Comparison of ENCODE assay signal across 8 cellular contexts in the genomic region with DNA sequence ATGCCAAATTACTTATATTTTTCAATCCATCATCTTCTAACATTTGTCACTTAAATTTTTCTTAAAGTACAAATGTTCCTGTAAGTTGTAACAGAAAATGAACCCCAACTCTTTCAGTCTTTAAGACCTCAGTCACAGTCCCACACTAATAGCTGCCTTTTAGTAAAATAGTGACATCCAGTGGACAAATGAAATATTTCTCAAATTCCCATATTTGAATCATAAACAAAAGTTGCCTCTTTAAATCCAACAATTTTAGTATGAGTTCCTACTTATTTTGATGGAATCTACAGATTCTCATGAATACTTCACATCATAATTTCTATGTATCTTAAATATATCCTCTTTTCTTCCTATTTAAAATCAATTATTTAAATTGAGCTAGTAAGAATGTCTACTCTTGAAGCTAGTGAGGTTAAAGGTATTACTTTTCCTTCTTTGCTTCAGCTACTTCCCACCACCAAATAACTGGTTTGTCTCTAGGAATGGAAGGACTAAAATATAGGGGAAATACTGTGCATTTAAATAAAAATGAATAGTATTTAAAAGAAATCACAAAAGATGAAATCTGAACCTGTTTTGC. TPM values are rescaled to one million over a fixed set of nuclear protein-coding genes. Genes with fewer than 3 reads are reported as not detected.
A peak's percentile ranks its signal among the peaks of the same experiment; 100 is the strongest.
DNase-seq lines count a peak whose midpoint lies in the region; ATAC-seq and TF ChIP-seq lines count a peak whose summit lies in the region.

No MANE protein-coding gene starts in this region.

- H3K4me2 ChIP-seq in H9 (ENCODE audit: insufficient read depth, insufficient read length, low read length): no peak overlapping the region

- H3K9me3 ChIP-seq in H9 (ENCODE audit: control insufficient read depth, low read depth, low read length) (no peaks in the 10 kb centered on the region), body of pancreas (no peaks in the 10 kb centered on the region)

- H3K27ac Mint-ChIP-seq in H9: no peak overlapping the region

- TF ChIP-seq POLR2A in body of pancreas (IDR thresholded peaks at IDR 0.05): no peak

- H3T11ph ChIP-seq in H9 (ENCODE audit: low read length): no peak overlapping the region

- H3K4ac ChIP-seq in H9 (ENCODE audit: low read depth, low read length): no peak overlapping the region

- H3K36me3 ChIP-seq in body of pancreas (replicated peaks in 1 of 2; ENCODE audit: insufficient read depth in 1 of 2, low read depth in 2 of 2): peaks cover 0 to 19% of the 10 kb centered on the region in 2 donors

- H3K4me3 Mint-ChIP-seq in H9: no peak overlapping the region

- H3K9me3 Mint-ChIP-seq in H9: peaks cover 0 to 4% of the 10 kb centered on the region in 2 experiments; a peak in 1 of 5 replicates

- H3K27ac ChIP-seq in H9 (ENCODE audit: insufficient read length, low read depth, low read length) (no peak overlapping the region), body of pancreas (no peak overlapping the region)

- no peak overlapping the region for H2BK20ac ChIP-seq in H9 (ENCODE audit: low read depth, low read length, poor library complexity, severe bottlenecking)

- H3K56ac ChIP-seq in H9 (ENCODE audit: insufficient read length, low read depth, low read length): no peak overlapping the region

- H3K9ac ChIP-seq in H9 (ENCODE audit: extremely low read depth, insufficient read length, low read length): no peak overlapping the region

- H2BK5ac ChIP-seq in H9 (ENCODE audit: insufficient read length, low read length): no peak overlapping the region

- intact Hi-C loops in body of pancreas (cut with DNase I): no loop called here

- peaks cover 4 to 56% (median 54%) of the 10 kb centered on the region in 3 experiments; a peak in 6 of 7 replicates for H3K36me3 Mint-ChIP-seq in H9 (ENCODE audit: insufficient read depth in 1 of 3, low read depth in 3 of 3)

- H3K79me2 ChIP-seq in H9 (ENCODE audit: insufficient read depth, low read length): no peaks in the 10 kb centered on the region

- H3K23ac ChIP-seq in H9 (ENCODE audit: insufficient read length, low read depth, low read length): no peak overlapping the region

- no peak overlapping the region for H4K5ac ChIP-seq in H9 (ENCODE audit: insufficient read length, low read depth, low read length)

- H2BK12ac ChIP-seq in H9 (ENCODE audit: insufficient read length, low read depth, low read length): no peak overlapping the region

- no peak overlapping the region for H2BK120ac ChIP-seq in H9 (ENCODE audit: low read depth, low read length, poor library complexity, severe bottlenecking)

- H2BK15ac ChIP-seq in H9 (ENCODE audit: low read depth, low read length): no peak overlapping the region

- DNase-seq in DMS79 treated with DMSO at 0.1 percent for 48 hours (lab: John Stamatoyannopoulos, UW) (peak; percentile 9), DMS79 (lab: John Stamatoyannopoulos, UW) (no peak), H9 (no peak), MV-4-11 (lab: John Stamatoyannopoulos, UW) (peak; percentile 24), body of pancreas (no peak), lung microvascular endothelial cell (ENCODE audit: low read depth in 2 of 2) (peak; percentile 36 to 37), occipital lobe (lab: John Stamatoyannopoulos, UW) (no peak)

- TF ChIP-seq CTCF in H9 (conservative IDR thresholded peaks at IDR 0.05) (peak; percentile 49; the same call in 2 of the 3 replicates), body of pancreas (IDR thresholded peaks at IDR 0.05) (peak; percentile 15 to 54 (median 45))

- H4K91ac ChIP-seq in H9 (ENCODE audit: insufficient read length, low read depth, low read length): no peak overlapping the region

- no peak overlapping the region for H3K14ac ChIP-seq in H9 (ENCODE audit: insufficient read depth, low read length)

- ATAC-seq in body of pancreas (no peak), GM19463 (IDR thresholded peaks at IDR 0.05; ENCODE audit: unreplicated experiment) (no peak)

- no peak overlapping the region for H3K4me3 ChIP-seq in body of pancreas

- H3K27me3 Mint-ChIP-seq in H9 (ENCODE audit: low read depth): no peaks in the 10 kb centered on the region

- no peak overlapping the region for H2AK5ac ChIP-seq in H9 (ENCODE audit: insufficient read length, low read length)

- no peaks in the 10 kb centered on the region for H3K23me2 ChIP-seq in H9 (ENCODE audit: insufficient read length, low read depth, low read length, poor library complexity, severe bottlenecking)

- no peak overlapping the region for H4K8ac ChIP-seq in H9 (replicated peaks; ENCODE audit: insufficient read length, low read depth, low read length)

- no peaks in the 10 kb centered on the region for H3K27me3 ChIP-seq in H9 (ENCODE audit: insufficient read depth, low read length)
- H3K27me3 ChIP-seq in body of pancreas: no peaks in the 10 kb centered on the region

- no peaks in the 10 kb centered on the region for H3K4me1 ChIP-seq in H9 (ENCODE audit: insufficient read depth, low read length)
- H3K4me1 ChIP-seq in body of pancreas: peaks cover 21% of the 10 kb centered on the region

- no peak overlapping the region for H3K18ac ChIP-seq in H9 (ENCODE audit: insufficient read length, low read depth, low read length)

- H2AFZ ChIP-seq in H9 (ENCODE audit: low read length): no peak overlapping the region

- H3K79me1 ChIP-seq in H9 (ENCODE audit: insufficient read depth, low read depth, low read length, poor library complexity, severe bottlenecking): no peaks in the 10 kb centered on the region

- peaks cover 0 to 2% of the 10 kb centered on the region in 2 experiments; a peak in 1 of 4 replicates for H3K4me1 Mint-ChIP-seq in H9

- H4K20me1 ChIP-seq in H9 (ENCODE audit: control insufficient read depth, insufficient read depth, insufficient read length): no peaks in the 10 kb centered on the region

RNA-seq across cellular contexts. Expression of a gene that starts 9.2 kb away (rescaled TPM):
- total RNA-seq in H9 (2021) (40.0 and 41.3 TPM in 2 replicates), body of pancreas (10 to 100 TPM; 17.5 to 27.8 TPM), lung microvascular endothelial cell (27.5 and 43.7 TPM in 2 replicates), occipital lobe (283 TPM)

RNA-seq across cellular contexts. Expression of a gene that starts 24.8 kb away (rescaled TPM):
- total RNA-seq in H9 (2021): 97.1 and 99.2 TPM in 2 replicates
- 100 to 1,000 TPM; 120 to 145 TPM for total RNA-seq in body of pancreas
- total RNA-seq in lung microvascular endothelial cell: 1.6 and 1.7 TPM in 2 replicates
- total RNA-seq in occipital lobe: 19.0 TPM

Comparison
In these comparisons a context has a peak if more than half of its experiments do, and no peak if none do; other contexts are left out.
1. DNase-seq: peak in DMS79 treated with DMSO at 0.1 percent for 48 hours (single experiment), MV-4-11 (single experiment) and lung microvascular endothelial cell (2 of 2); none in DMS79 (single experiment), H9 (single experiment), body of pancreas (0 of 4) and occipital lobe (single experiment).